ENCODE assay signal across 10 cellular contexts in the genomic region with DNA sequence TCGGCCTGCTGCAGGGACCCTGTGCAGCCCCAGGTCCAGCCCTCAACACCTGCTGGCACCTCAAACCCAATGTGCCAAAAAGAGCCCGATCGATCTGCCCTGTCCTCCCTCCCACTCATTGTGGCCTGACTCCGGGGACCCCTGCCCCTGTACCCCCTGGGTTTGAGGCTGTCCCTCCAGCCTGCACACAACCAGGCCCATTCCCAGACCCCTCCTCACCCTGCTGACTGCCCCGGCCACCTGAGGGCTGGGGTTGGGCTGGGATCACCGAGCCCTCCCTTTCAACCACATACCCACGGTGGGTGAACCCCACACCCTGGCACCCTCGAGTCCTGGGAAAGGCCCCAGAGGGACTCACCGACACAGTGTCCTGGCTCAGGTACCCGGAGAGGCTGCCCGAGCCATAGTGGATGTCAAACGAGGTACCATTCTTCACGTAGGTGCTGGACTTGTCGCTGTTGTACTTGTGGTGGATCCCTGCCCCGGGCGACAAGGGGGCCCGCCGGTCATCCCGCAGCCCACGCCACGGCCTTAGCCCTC. TPM values are rescaled to one million over a fixed set of nuclear protein-coding genes. Genes with fewer than 3 reads are reported as not detected.
DNase-seq lines count a peak whose midpoint lies in the region; ATAC-seq and TF ChIP-seq lines count a peak whose summit lies in the region.
"Had no signal": no experiment of that assay in that cellular context is flagged by ENCODE, and none has a peak within 500 bp of the region (broad histone marks: within the 10 kb centered on the region; RNA-seq: fewer than 3 reads in every experiment).

No MANE protein-coding gene starts in this region.

- H3K27me3 ChIP-seq in Panc1 (ENCODE audit: control insufficient read depth, insufficient read depth, low read length) (no peaks in the 10 kb centered on the region), neutrophil (no peaks in the 10 kb centered on the region)

- H3K27ac ChIP-seq in Panc1 (ENCODE audit: low read length) (peak overlapping the region; percentile 53), coronary artery (peak overlapping the region; percentile 89 to 94), neutrophil (peak overlapping the region; percentile 98)

- H3K27me3 Mint-ChIP-seq in CD14-positive monocyte (ENCODE audit: low read depth in 3 of 3) (peaks cover 0 to 7% (median 3%) of the 10 kb centered on the region in 3 donors), mesothelial cell of epicardium (ENCODE audit: low read depth) (no peaks in the 10 kb centered on the region)

- POLR2A ChIA-PET in Panc1 (lab: Charles Lee), result no interaction called here

- H3K4me1 ChIP-seq in Panc1 (ENCODE audit: control insufficient read depth, insufficient read depth, low read length), result peaks cover 78% of the 10 kb centered on the region
- peaks cover 89 to 95% of the 10 kb centered on the region in 2 experiments for H3K4me1 ChIP-seq in neutrophil (ENCODE audit: control insufficient read depth in 1 of 2, insufficient read depth in 1 of 2, low read depth in 1 of 2, low read length in 1 of 2)

- H3K4me3 Mint-ChIP-seq in CD14-positive monocyte (peak overlapping the region; percentile 80 to 92), mesothelial cell of epicardium (no peak overlapping the region)
- H3K4me3 Mint-ChIP-seq: nephron progenitor cell had no signal

- DNase-seq in CD14-positive monocyte (ENCODE audit: low spot score), result no peak
- no peak for DNase-seq in Panc1 (ENCODE audit: low read depth, low spot score)
- no peak for DNase-seq in coronary artery (ENCODE audit: low spot score)
- no peak for DNase-seq in mesothelial cell of epicardium (ENCODE audit: low spot score in 2 of 2, unreplicated experiment in 2 of 2)
- DNase-seq in NCI-H446 treated with DMSO at 0.1 percent for 48 hours (lab: John Stamatoyannopoulos, UW), result no peak
- DNase-seq in NCI-H1436 treated with DMSO at 0.1 percent for 48 hours (lab: John Stamatoyannopoulos, UW), result no peak
- DNase-seq: nephron progenitor cell; stimulated activated CD4-positive, alpha-beta T cell treated with anti-CD3 and anti-CD28 coated beads, Interleukin-12 subunit alpha, Interleukin-12 subunit beta, amount 100 ng/mL, for 4 hours had no signal

- no peak overlapping the region for H3K4me3 ChIP-seq in Panc1 (ENCODE audit: low read depth in 2 of 2, low read length in 2 of 2)
- peak overlapping the region; percentile 98 for H3K4me3 ChIP-seq in coronary artery
- H3K4me3 ChIP-seq in neutrophil (ENCODE audit: low read depth in 1 of 2, low read length in 1 of 2), result peak overlapping the region; percentile 85 to 99

- peaks cover 78% of the 10 kb centered on the region for H3K4me1 Mint-ChIP-seq in CD14-positive monocyte
- peaks cover 6% of the 10 kb centered on the region for H3K4me1 Mint-ChIP-seq in mesothelial cell of epicardium

- H3K36me3 Mint-ChIP-seq in CD14-positive monocyte (peaks cover 64 to 80% of the 10 kb centered on the region in 2 donors), mesothelial cell of epicardium (peaks cover 3% of the 10 kb centered on the region)

- no peaks in the 10 kb centered on the region for H3K9me3 Mint-ChIP-seq in CD14-positive monocyte
- no peaks in the 10 kb centered on the region for H3K9me3 Mint-ChIP-seq in mesothelial cell of epicardium
- H3K9me3 Mint-ChIP-seq: nephron progenitor cell had no signal

- H3K36me3 ChIP-seq in Panc1 (ENCODE audit: control insufficient read depth, insufficient read depth, low read length) (peaks cover 8% of the 10 kb centered on the region; the same call in 1 of the 2 replicates), neutrophil (peaks cover 74% of the 10 kb centered on the region)

- peak overlapping the region in 3 of 7 donors; percentile 52 to 79 (median 57) for H3K27ac Mint-ChIP-seq in CD14-positive monocyte
- H3K27ac Mint-ChIP-seq in mesothelial cell of epicardium, result no peak overlapping the region
- H3K27ac Mint-ChIP-seq: nephron progenitor cell had no signal

- H3K9me3 ChIP-seq in Panc1 (ENCODE audit: control insufficient read depth, insufficient read depth, low read depth, low read length) (no peaks in the 10 kb centered on the region), neutrophil (no peaks in the 10 kb centered on the region)

- CTCF ChIA-PET in Panc1 (lab: Charles Lee), result no interaction called here

- in situ Hi-C loops in Panc1 (cut with HindIII; ENCODE audit: low pct_unique_long_range_greater_than_20kb, low sequenced_read_pairs), result no loop called here

- intact Hi-C loops in CD14-positive monocyte (cut with micrococcal nuclease), result loop anchor here (5.0 kb wide), 2 partner anchors 34 to 39 kb away; no protein-coding TSS in a partner anchor
- intact Hi-C loops in Panc1 (cut with micrococcal nuclease; ENCODE audit: unreplicated experiment), result no loop called here

- BruUV-seq in Panc1 (replicated peaks; lab: Mats Ljungman, UMichigan), result no TSS peak

- TF ChIP-seq CTCF in CD14-positive monocyte (IDR thresholded peaks at IDR 0.05) (no peak), Panc1 (IDR thresholded peaks at IDR 0.05) (no peak), coronary artery (IDR thresholded peaks at IDR 0.05) (no peak), neutrophil (IDR thresholded peaks at IDR 0.05) (no peak), mesothelial cell of epicardium (IDR thresholded peaks at IDR 0.05; ENCODE audit: unreplicated experiment) (no peak)

- ATAC-seq in Panc1 (no peak), GM19397 (IDR thresholded peaks at IDR 0.05; ENCODE audit: unreplicated experiment) (no peak)

RNA-seq across cellular contexts. Expression of a gene that starts 5.0 kb away (rescaled TPM):
- 1,000 to 10,000 TPM in 1 of 2 donors, 100 to 1,000 TPM in 1; 855 to 1,372 TPM for polyA plus RNA-seq in CD14-positive monocyte
- total RNA-seq in Panc1 (2021; ENCODE audit: unreplicated experiment) (1,813 TPM), mesothelial cell of epicardium (139 to 142 TPM (median 140 TPM) in 3 replicates)
- 2,493 TPM for polyA plus RNA-seq in Panc1 (2012; ENCODE audit: insufficient read length)

RNA-seq across cellular contexts. Expression of a gene that starts 8.3 kb away (rescaled TPM):
- not detected for polyA plus RNA-seq in CD14-positive monocyte
- total RNA-seq in Panc1 (2021; ENCODE audit: unreplicated experiment), result 18.0 TPM
- 8.0 TPM for polyA plus RNA-seq in Panc1 (2012; ENCODE audit: insufficient read length)
- 2.2 to 2.8 TPM (median 2.7 TPM) in 3 replicates for total RNA-seq in mesothelial cell of epicardium

Comparison
In these comparisons a context has a peak if more than half of its experiments do, and no peak if none do; other contexts are left out.
1. H3K4me3 ChIP-seq: peak in coronary artery (single experiment) and neutrophil (2 of 2); none in Panc1 (0 of 2).
2. RNA of a gene that starts 5.0 kb away (total RNA-seq): 1,813 TPM in Panc1 (single experiment); 139 to 142 TPM in mesothelial cell of epicardium; every median in the first group is over 10 times any median in the second.
3. Peak in every context shown above with its lines, with median percentiles within 50 percentile points of each other: H3K27ac ChIP-seq.